27 cellular contexts compared by ENCODE assay signal in the genomic region with DNA sequence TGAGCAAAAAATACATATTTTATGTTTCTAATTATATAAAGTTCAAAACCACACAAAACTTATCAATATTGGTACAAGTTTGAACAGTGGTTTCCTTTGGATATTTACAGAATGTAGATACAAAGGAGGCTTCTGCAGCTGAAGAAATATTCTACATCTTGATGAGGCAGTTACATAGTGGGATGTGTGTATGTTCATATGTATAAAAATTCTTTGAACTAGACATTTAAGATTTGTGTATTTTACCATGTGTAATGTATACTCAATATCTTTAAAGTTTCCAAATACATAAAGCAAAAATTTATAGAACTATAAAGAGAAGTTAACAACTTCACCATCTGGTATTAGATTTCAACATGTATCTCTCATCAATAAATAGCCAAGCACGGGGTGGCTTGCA.
"Had no signal": no experiment of that assay in that cellular context is flagged by ENCODE, and none has a peak within 500 bp of the region (broad histone marks: within the 10 kb centered on the region; RNA-seq: fewer than 3 reads in every experiment).

No MANE protein-coding gene starts in this region.

- H3K36me3 ChIP-seq: esophagus muscularis mucosa, esophagus squamous epithelium, gastrocnemius medialis, gastroesophageal sphincter, heart left ventricle, heart right ventricle had no signal

- H3K27ac ChIP-seq: coronary artery, dorsolateral prefrontal cortex, epithelial cell of prostate, esophagus muscularis mucosa, esophagus squamous epithelium, foreskin keratinocyte, gastrocnemius medialis, gastroesophageal sphincter, heart left ventricle, heart right ventricle, hepatocyte had no signal

- H3K4me3 ChIP-seq: coronary artery, dorsolateral prefrontal cortex, esophagus muscularis mucosa, esophagus squamous epithelium, gastrocnemius medialis, gastroesophageal sphincter, heart left ventricle, heart right ventricle, hepatocyte had no signal

- H3K9me3 ChIP-seq: esophagus muscularis mucosa, esophagus squamous epithelium, gastrocnemius medialis, gastroesophageal sphincter, heart left ventricle, heart right ventricle had no signal

- ATAC-seq: effector memory CD8-positive, alpha-beta T cell; esophagus mucosa; foreskin keratinocyte; gastrocnemius medialis; gastroesophageal sphincter; heart left ventricle; heart right ventricle had no signal

- H3K79me2 ChIP-seq: hepatocyte had no signal

- H3K27ac Mint-ChIP-seq: dendritic cell treated with granulocyte-macrophage colony-stimulating factor and Interleukin-4, amounts not matched to agents 40 ng/mL and 50 ng/mL, for 4 days; effector memory CD8-positive, alpha-beta T cell; endodermal cell had no signal

- H3K4me1 ChIP-seq: esophagus muscularis mucosa, esophagus squamous epithelium, gastrocnemius medialis, gastroesophageal sphincter, heart left ventricle, heart right ventricle had no signal

- FAIRE-seq: endothelial cell of umbilical vein had no signal

- H3K9me3 Mint-ChIP-seq: effector memory CD8-positive, alpha-beta T cell; endodermal cell had no signal

- H2AFZ ChIP-seq: hepatocyte had no signal

- H3K27me3 ChIP-seq: dorsolateral prefrontal cortex, esophagus muscularis mucosa, esophagus squamous epithelium, gastrocnemius medialis, gastroesophageal sphincter, heart left ventricle, heart right ventricle, hepatocyte had no signal

- H3K4me2 ChIP-seq: hepatocyte had no signal

- H3K4me3 Mint-ChIP-seq: dendritic cell treated with granulocyte-macrophage colony-stimulating factor and Interleukin-4, amounts not matched to agents 40 ng/mL and 50 ng/mL, for 4 days; effector memory CD8-positive, alpha-beta T cell; endodermal cell had no signal

- H3K27me3 Mint-ChIP-seq: dendritic cell treated with granulocyte-macrophage colony-stimulating factor and Interleukin-4, amounts not matched to agents 40 ng/mL and 50 ng/mL, for 4 days; effector memory CD8-positive, alpha-beta T cell had no signal

- H3K4me1 Mint-ChIP-seq: endodermal cell had no signal

- DNase-seq: cortex of kidney; dermis blood vessel endothelial cell; dorsolateral prefrontal cortex; effector CD4-positive, alpha-beta T cell; effector CD8-positive, alpha-beta T cell; effector memory CD4-positive, alpha-beta T cell; effector memory CD8-positive, alpha-beta T cell; endodermal cell; erythroblast; esophagus squamous epithelium; foreskin fibroblast; foreskin keratinocyte; foreskin melanocyte; gastrocnemius medialis; glutamatergic neuron; head of caudate nucleus; heart left ventricle; heart right ventricle; hippocampal formation had no signal
